Comparison of ENCODE assay signal across 31 cellular contexts in genomic region chr1:81109038-81109437, GRCh38.
"Had no signal": no experiment of that assay in that cellular context is flagged by ENCODE, and none has a peak within 500 bp of the region (broad histone marks: within the 10 kb centered on the region; RNA-seq: fewer than 3 reads in every experiment).

No MANE protein-coding gene starts in this region.

- H3K4me3 ChIP-seq: ascending aorta, breast epithelium, cardiac muscle cell, coronary artery, dorsolateral prefrontal cortex had no signal

- H3K36me3 ChIP-seq: ascending aorta, breast epithelium, cardiac muscle cell, WERI-Rb-1 had no signal

- H3K9me3 ChIP-seq: ascending aorta, breast epithelium had no signal

- ATAC-seq: activated CD4-positive, alpha-beta T cell treated with anti-CD3 and anti-CD28 coated beads for 36 hours; activated CD8-positive, alpha-beta memory T cell treated with anti-CD3 and anti-CD28 coated beads, Interleukin-2, amount 10 ng/mL, durations not matched to agents 7 days and 5 days; activated CD8-positive, alpha-beta T cell treated with anti-CD3 and anti-CD28 coated beads, Interleukin-2, amount 10 ng/mL, durations not matched to agents 7 days and 5 days; activated naive CD4-positive, alpha-beta T cell treated with anti-CD3 and anti-CD28 coated beads, Interleukin-2, amount 50 U/mL, for 72 hours; esophagus mucosa; T-helper 17 cell had no signal

- FAIRE-seq: frontal cortex had no signal

- H3K4me1 ChIP-seq: ascending aorta, breast epithelium had no signal

- H3K27ac ChIP-seq: ascending aorta, breast epithelium, cardiac muscle cell, coronary artery, dorsolateral prefrontal cortex, WERI-Rb-1 had no signal

- DNase-seq: activated CD4-positive, alpha-beta memory T cell treated with anti-CD3 and anti-CD28 coated beads for 36 hours; activated CD4-positive, alpha-beta T cell treated with anti-CD3 and anti-CD28 coated beads for 36 hours; activated CD4-positive, alpha-beta T cell treated with anti-CD3 and anti-CD28 coated beads, Interleukin-2, amount 10 ng/mL, durations not matched to agents 24 days and 14 days; activated CD4-positive, CD25-positive, alpha-beta regulatory T cell; activated CD4-positive, CD25-positive, alpha-beta regulatory T cell treated with anti-CD3 and anti-CD28 coated beads, Interleukin-2, amount 50 U/mL, for 72 hours; activated CD8-positive, alpha-beta memory T cell treated with anti-CD3 and anti-CD28 coated beads, Interleukin-2, amount 10 ng/mL, durations not matched to agents 7 days and 5 days; activated CD8-positive, alpha-beta memory T cell treated with anti-CD3 and anti-CD28 coated beads, Interleukin-2, amount 50 U/mL, for 4 hours; activated CD8-positive, alpha-beta T cell treated with anti-CD3 and anti-CD28 coated beads, Interleukin-2, amount 10 ng/mL, durations not matched to agents 7 days and 5 days; activated effector memory CD4-positive, alpha-beta T cell treated with anti-CD3 and anti-CD28 coated beads, Interleukin-2, amount 50 U/mL, for 16 hours; activated naive CD4-positive, alpha-beta T cell treated with anti-CD3 and anti-CD28 coated beads for 36 hours; activated naive CD8-positive, alpha-beta T cell treated with anti-CD3 and anti-CD28 coated beads, Interleukin-2, amount 10 ng/mL, durations not matched to agents 7 days and 5 days; activated T-cell treated with anti-CD3 and anti-CD28 coated beads, Interleukin-2, amount 50 U/mL, for 1 hour; activated T-cell treated with anti-CD3 and anti-CD28 coated beads, Interleukin-2, amount 50 U/mL, for 48 hours; central memory CD4-positive, alpha-beta T cell; cerebellar nuclear complex; dorsolateral prefrontal cortex; effector memory CD4-positive, alpha-beta T cell; endodermal cell; foreskin fibroblast; head of caudate nucleus; T-helper 1 cell; T-helper 17 cell; T1000; WERI-Rb-1 had no signal

- H3K27me3 ChIP-seq: ascending aorta, breast epithelium, cardiac muscle cell had no signal
